In genomic region chr6:51678905-51679620, GRCh38 we compare ENCODE assay signal across 12 cellular contexts.
A peak's percentile ranks its signal among the peaks of the same experiment; 100 is the strongest.
DNase-seq lines count a peak whose midpoint lies in the region; ATAC-seq, FAIRE-seq and TF ChIP-seq lines count a peak whose summit lies in the region.
"Had no signal": no experiment of that assay in that cellular context is flagged by ENCODE, and none has a peak within 500 bp of the region (broad histone marks: within the 10 kb centered on the region; RNA-seq: fewer than 3 reads in every experiment).

No MANE protein-coding gene starts in this region.

- no peak overlapping the region for H3K4me3 Mint-ChIP-seq in activated CD4-positive, alpha-beta memory T cell treated with anti-CD3 and anti-CD28 coated beads for 36 hours

- H3F3A ChIP-seq in PC-9 (ENCODE audit: insufficient read depth, low read depth): no peaks in the 10 kb centered on the region

- intact Hi-C loops in PC-9 (cut with micrococcal nuclease; ENCODE audit: unreplicated experiment) (no loop called here), pancreas (cut with DNase I) (no loop called here)
- intact Hi-C loops in activated CD4-positive, alpha-beta memory T cell treated with anti-CD3 and anti-CD28 coated beads for 36 hours (cut with micrococcal nuclease): no loop called here

- no peak overlapping the region for H2AFZ ChIP-seq in PC-9

- H3K27me3 ChIP-seq in PC-9 (ENCODE audit: insufficient read depth, low read depth): no peaks in the 10 kb centered on the region
- H3K27me3 ChIP-seq in pancreas: no peaks in the 10 kb centered on the region
- H3K27me3 ChIP-seq: testis had no signal

- H3K27me3 Mint-ChIP-seq in activated CD4-positive, alpha-beta memory T cell treated with anti-CD3 and anti-CD28 coated beads for 36 hours: no peaks in the 10 kb centered on the region

- H3K27ac Mint-ChIP-seq in activated CD4-positive, alpha-beta memory T cell treated with anti-CD3 and anti-CD28 coated beads for 36 hours: no peak overlapping the region

- H3K9me3 Mint-ChIP-seq in activated CD4-positive, alpha-beta memory T cell treated with anti-CD3 and anti-CD28 coated beads for 36 hours: no peaks in the 10 kb centered on the region

- TF ChIP-seq CTCF in PC-9 (conservative IDR thresholded peaks at IDR 0.05): no peak
- TF ChIP-seq CTCF in pancreas (IDR thresholded peaks at IDR 0.05): no peak

- ATAC-seq in HG02840 (IDR thresholded peaks at IDR 0.05; ENCODE audit: low FRiP score, unreplicated experiment) (peak; percentile 82), pancreas (peak; percentile 62 to 81 (median 76))
- ATAC-seq: K562 had no signal

- H3K27ac ChIP-seq in PC-9: 0 out of 2 replicates have a peak overlapping the region, but pooled peaks have one; percentile 29
- peak overlapping the region in 3 of 4 donors; percentile 25 to 63 (median 52) for H3K27ac ChIP-seq in pancreas
- H3K27ac ChIP-seq: testis had no signal

- H3K79me2 ChIP-seq in PC-9 (ENCODE audit: low read depth): no peaks in the 10 kb centered on the region

- peak in 2 of 3 experiments; percentile 32 to 69 for DNase-seq in NCI-H1417 (lab: John Stamatoyannopoulos, UW)
- no peak for DNase-seq in NCI-H1417 treated with DMSO at 0.1 percent for 48 hours (lab: John Stamatoyannopoulos, UW)
- DNase-seq in PC-9: no peak
- DNase-seq in pancreas: peak in 1 of 6 donors; percentile 22
- no peak for DNase-seq in activated CD4-positive, alpha-beta memory T cell treated with anti-CD3 and anti-CD28 coated beads for 36 hours
- DNase-seq in NCI-H526 treated with DMSO at 0.1 percent for 48 hours (lab: John Stamatoyannopoulos, UW): no peak
- DNase-seq in SIG-M5 (lab: John Stamatoyannopoulos, UW): no peak
- DNase-seq: 8988T; activated T-cell treated with anti-CD3 and anti-CD28 coated beads, Interleukin-2, amount 50 U/mL, for 48 hours; testis had no signal

- no peaks in the 10 kb centered on the region for H3K9me2 ChIP-seq in PC-9 (ENCODE audit: insufficient read depth)

- H3K4me3 ChIP-seq in PC-9 (no peak overlapping the region; the same call in 1 of the 2 replicates), pancreas (no peak overlapping the region)
- H3K4me3 ChIP-seq: K562, testis had no signal

- no peaks in the 10 kb centered on the region for H4K20me1 ChIP-seq in PC-9 (ENCODE audit: insufficient read depth)

- H3K36me3 ChIP-seq in PC-9 (ENCODE audit: low read depth): no peaks in the 10 kb centered on the region
- no peaks in the 10 kb centered on the region for H3K36me3 ChIP-seq in pancreas

- 9 to 14% methylated on average over 5 of the region's 5 CpGs for WGBS in pancreas, 2 donors

- H3K4me1 Mint-ChIP-seq in activated CD4-positive, alpha-beta memory T cell treated with anti-CD3 and anti-CD28 coated beads for 36 hours (ENCODE audit: low read depth): no peaks in the 10 kb centered on the region

- POLR2A ChIA-PET in PC-9 (lab: Charles Lee; ENCODE audit: unreplicated experiment): no interaction called here
- POLR2A ChIA-PET in activated CD4-positive, alpha-beta memory T cell treated with anti-CD3 and anti-CD28 coated beads for 36 hours (lab: Charles Lee): no interaction called here

- H3K4me1 ChIP-seq in PC-9 (replicated peaks; ENCODE audit: insufficient read depth) (no peaks in the 10 kb centered on the region), pancreas (peaks cover 0 to 30% (median 12%) of the 10 kb centered on the region in 3 donors)
- H3K4me1 ChIP-seq: testis had no signal

- CTCF ChIA-PET in PC-9 (lab: Charles Lee): no interaction called here
- CTCF ChIA-PET in activated CD4-positive, alpha-beta memory T cell treated with anti-CD3 and anti-CD28 coated beads for 36 hours (lab: Charles Lee): no interaction called here

- BruUV-seq in PC-9 (replicated peaks; lab: Mats Ljungman, UMichigan): no TSS peak

- H3K4me2 ChIP-seq in PC-9: no peak overlapping the region

- H3K36me3 Mint-ChIP-seq in activated CD4-positive, alpha-beta memory T cell treated with anti-CD3 and anti-CD28 coated beads for 36 hours: no peaks in the 10 kb centered on the region

- H3K9me3 ChIP-seq in PC-9 (ENCODE audit: insufficient read depth, low read depth) (no peaks in the 10 kb centered on the region), pancreas (no peaks in the 10 kb centered on the region)
- H3K9me3 ChIP-seq: testis had no signal

- FAIRE-seq in pancreas (lab: Jason Lieb, UNC): no peak
- FAIRE-seq: K562 had no signal

Comparison
In these comparisons a context has a peak if more than half of its experiments do, and no peak if none do; other contexts are left out.
1. DNase-seq: peak in NCI-H1417 (2 of 3); none in NCI-H1417 treated with DMSO at 0.1 percent for 48 hours (single experiment), PC-9 (0 of 2), activated CD4-positive, alpha-beta memory T cell treated with anti-CD3 and anti-CD28 coated beads for 36 hours (single experiment), NCI-H526 treated with DMSO at 0.1 percent for 48 hours (single experiment) and SIG-M5 (single experiment).